1 cellular context compared by ENCODE assay signal in the genomic region with DNA sequence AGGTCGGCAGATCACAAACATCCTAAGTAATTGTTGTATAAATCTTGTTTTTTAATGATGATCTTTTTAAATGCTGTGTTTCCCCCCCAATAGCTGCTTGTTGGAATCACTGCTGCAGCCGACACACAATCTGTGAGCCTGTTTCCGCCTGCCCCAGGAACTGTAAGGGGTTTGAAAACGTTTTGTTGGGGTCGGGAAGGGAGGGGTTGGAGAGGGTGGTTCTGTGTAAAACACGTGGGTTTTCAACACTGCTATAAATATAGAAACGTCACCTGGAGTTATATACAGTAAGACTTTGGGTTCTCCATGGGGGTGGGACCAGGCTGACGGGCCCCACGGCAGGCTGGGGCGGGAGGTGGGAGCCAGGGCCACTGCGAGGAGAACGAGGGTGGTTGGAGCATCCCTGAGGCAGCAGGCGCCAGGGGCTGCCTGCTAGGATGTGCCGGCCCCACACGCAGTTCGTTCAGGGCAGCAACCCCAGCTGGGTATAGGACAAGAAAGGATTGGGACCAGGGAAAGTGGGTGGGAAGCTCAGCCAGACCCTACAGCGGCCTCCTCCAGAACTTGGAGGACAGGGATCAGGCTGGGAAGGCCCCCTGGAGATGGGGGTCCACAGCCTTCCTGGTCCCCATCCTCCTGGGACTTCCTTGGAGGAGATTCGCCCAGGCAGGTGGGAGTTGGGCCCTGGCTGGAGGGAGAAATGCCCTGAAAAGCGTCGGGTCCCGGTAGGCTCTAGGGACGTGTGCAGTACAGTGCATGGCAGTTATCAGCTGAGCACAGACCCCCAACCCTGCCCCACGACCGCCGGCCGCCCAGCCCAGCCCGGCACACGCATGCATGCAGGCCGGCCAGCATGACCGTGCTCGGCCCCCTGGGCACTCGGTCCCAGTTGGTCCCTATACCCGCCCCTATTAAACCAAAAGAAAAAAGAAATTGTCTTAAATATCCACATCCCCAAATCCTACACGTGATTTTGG.
TF ChIP-seq lines count a peak whose summit lies in the region.

No MANE protein-coding gene starts in this region.

TF ChIP-seq in HCT116, 20 proteins besides CTCF, POLR2A, EP300 and RAD21:
- no peak for TF ChIP-seq CEBPB (IDR thresholded peaks at IDR 0.05; ENCODE audit: low read depth)
TF ChIP-seq in HCT116: peak in this region for 0.
